In the genomic region with DNA sequence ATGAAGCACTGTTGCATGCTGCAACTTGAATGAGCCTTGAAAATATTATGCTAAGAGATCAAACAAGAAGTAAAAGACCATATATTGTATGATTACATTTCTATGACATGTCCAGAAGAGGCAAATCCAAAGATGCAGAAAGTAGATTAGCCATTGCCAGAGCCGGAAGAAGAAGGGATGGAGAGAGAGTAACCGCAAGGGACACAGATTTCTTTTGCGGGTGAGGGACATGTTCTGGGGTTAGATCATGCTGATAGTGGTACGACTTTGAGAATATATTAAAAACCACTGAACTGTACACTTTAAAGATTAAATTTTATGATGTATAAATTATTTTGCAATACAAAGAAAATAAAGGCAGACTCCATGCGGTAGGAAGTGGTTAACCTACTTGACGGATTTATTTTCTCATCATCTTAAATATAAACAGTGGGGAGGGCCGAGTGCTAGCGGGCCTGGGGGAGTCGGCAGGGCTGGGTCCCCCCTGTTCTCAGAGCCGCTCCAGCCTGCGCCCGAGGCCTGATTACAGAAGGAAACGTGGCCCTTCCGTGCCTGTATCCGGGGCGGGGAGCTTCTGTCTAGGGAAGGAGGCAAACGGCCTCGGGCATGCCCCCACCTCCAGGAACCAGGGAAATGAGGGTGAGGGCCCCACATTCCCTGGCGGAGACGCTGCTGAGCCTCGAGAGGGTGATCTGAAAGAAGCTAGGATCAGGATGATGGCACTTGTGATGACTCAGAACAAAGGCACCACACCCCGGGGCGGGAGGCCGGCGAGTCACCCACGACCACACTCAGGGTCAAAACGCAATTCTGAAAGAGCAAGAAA, we compare ENCODE assay signal across 12 cellular contexts. TPM values are rescaled to one million over a fixed set of nuclear protein-coding genes. Genes with fewer than 3 reads are reported as not detected.
DNase-seq lines count a peak whose midpoint lies in the region; ATAC-seq and TF ChIP-seq lines count a peak whose summit lies in the region.
"Had no signal": no experiment of that assay in that cellular context is flagged by ENCODE, and none has a peak within 500 bp of the region (broad histone marks: within the 10 kb centered on the region; RNA-seq: fewer than 3 reads in every experiment).

No MANE protein-coding gene starts in this region.

- H3K4me1 Mint-ChIP-seq in CD14-positive monocyte, result peaks cover 5% of the 10 kb centered on the region

- peaks cover 3 to 4% of the 10 kb centered on the region in 2 donors for H3K36me3 Mint-ChIP-seq in CD14-positive monocyte

- no peak overlapping the region for H3K27ac Mint-ChIP-seq in CD14-positive monocyte

- H3K4me3 Mint-ChIP-seq in CD14-positive monocyte, result peak overlapping the region; percentile 57 to 75

- peaks cover 0 to 16% (median 16%) of the 10 kb centered on the region in 3 donors for H3K27me3 Mint-ChIP-seq in CD14-positive monocyte (ENCODE audit: low read depth in 3 of 3)

- intact Hi-C loops in CD14-positive monocyte (cut with micrococcal nuclease), result no loop called here

- no peak for TF ChIP-seq CTCF in CD14-positive monocyte (IDR thresholded peaks at IDR 0.05)

- no peak for DNase-seq in CD14-positive monocyte (ENCODE audit: low spot score)
- peak; percentile 9 for DNase-seq in HS-5 (ENCODE audit: low read depth)
- peak; percentile 43 for DNase-seq in UCSD-AML1 (lab: John Stamatoyannopoulos, UW; ENCODE audit: unreplicated experiment)
- DNase-seq in iris pigment epithelial cell (ENCODE audit: low read depth), result peak; percentile 51
- DNase-seq: activated naive CD4-positive, alpha-beta T cell; DMS79 treated with DMSO at 0.1 percent for 48 hours; NCI-H2107; T-helper 9 cell had no signal

- peaks cover 2 to 22% (median 15%) of the 10 kb centered on the region in 7 donors for H3K9me3 Mint-ChIP-seq in CD14-positive monocyte

- ATAC-seq in HG03521 (IDR thresholded peaks at IDR 0.05; ENCODE audit: unreplicated experiment) (no peak), HG02973 (IDR thresholded peaks at IDR 0.05; ENCODE audit: unreplicated experiment) (no peak), GM21717 (IDR thresholded peaks at IDR 0.05; ENCODE audit: unreplicated experiment) (no peak), GM21786 (IDR thresholded peaks at IDR 0.05; ENCODE audit: unreplicated experiment) (no peak)

RNA-seq across cellular contexts. Expression of gene SHCBP1, which starts 48.0 kb away (rescaled TPM):
- polyA plus RNA-seq in CD14-positive monocyte, result under 1 TPM; 0.45 to 0.93 TPM
